Comparison of ENCODE assay signal across 29 cellular contexts in the genomic region with DNA sequence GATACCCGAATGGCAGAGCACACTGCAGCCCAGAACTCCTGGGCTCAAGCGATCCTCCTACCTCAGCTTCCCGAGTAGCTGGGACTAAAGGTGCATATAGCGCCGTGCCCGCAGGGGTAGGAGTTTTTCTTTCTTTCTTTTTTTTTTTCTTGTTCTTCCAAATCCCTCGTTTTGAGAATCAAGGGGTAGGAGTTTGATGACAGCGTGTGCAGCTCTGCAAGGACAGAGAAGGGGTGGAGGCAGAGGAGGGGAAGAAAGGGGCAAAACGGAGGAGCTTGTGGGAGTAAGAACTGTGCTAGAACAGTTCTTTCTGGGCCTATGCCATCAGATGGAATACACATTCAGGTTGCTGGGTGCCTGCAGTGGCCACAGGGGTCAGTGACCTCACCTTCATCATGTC.
"Had no signal": no experiment of that assay in that cellular context is flagged by ENCODE, and none has a peak within 500 bp of the region (broad histone marks: within the 10 kb centered on the region; RNA-seq: fewer than 3 reads in every experiment).

No MANE protein-coding gene starts in this region.

- H3K27ac Mint-ChIP-seq: activated B cell treated with CpG ODN at 0.5 μM for 24 hours; activated CD4-positive, alpha-beta memory T cell treated with anti-CD3 and anti-CD28 coated beads, Interleukin-2, amount 10 ng/mL, durations not matched to agents 7 days and 5 days; activated naive CD4-positive, alpha-beta T cell treated with anti-CD3 and anti-CD28 coated beads for 36 hours; activated naive CD8-positive, alpha-beta T cell treated with anti-CD3 and anti-CD28 coated beads, Interleukin-2, amount 50 U/mL, for 24 hours; T-helper 1 cell treated with Interleukin-12 subunit alpha and Interleukin-12 subunit beta and Interleukin-4 antibody, amounts not matched to agents 30 μg/mL and 1 μg/mL, for 36 hours had no signal

- H3K27me3 Mint-ChIP-seq: activated B cell treated with CpG ODN at 0.5 μM for 24 hours; activated CD4-positive, alpha-beta memory T cell treated with anti-CD3 and anti-CD28 coated beads, Interleukin-2, amount 10 ng/mL, durations not matched to agents 7 days and 5 days; activated naive CD8-positive, alpha-beta T cell treated with anti-CD3 and anti-CD28 coated beads, Interleukin-2, amount 50 U/mL, for 24 hours; activated T-helper 17 cell treated with anti-CD3 and anti-CD28 coated beads, Interleukin-2, amount 50 U/mL, for 72 hours; central memory CD8-positive, alpha-beta T cell had no signal

- H3K4me1 ChIP-seq: ascending aorta, body of pancreas, Peyer's patch had no signal

- H3K9me3 Mint-ChIP-seq: activated B cell treated with CpG ODN at 0.5 μM for 24 hours; activated CD4-positive, alpha-beta memory T cell treated with anti-CD3 and anti-CD28 coated beads, Interleukin-2, amount 10 ng/mL, durations not matched to agents 7 days and 5 days; activated naive CD4-positive, alpha-beta T cell treated with anti-CD3 and anti-CD28 coated beads for 36 hours; activated naive CD8-positive, alpha-beta T cell treated with anti-CD3 and anti-CD28 coated beads, Interleukin-2, amount 50 U/mL, for 24 hours; activated T-helper 17 cell treated with anti-CD3 and anti-CD28 coated beads, Interleukin-2, amount 50 U/mL, for 72 hours; central memory CD8-positive, alpha-beta T cell; T-helper 1 cell treated with Interleukin-12 subunit alpha and Interleukin-12 subunit beta and Interleukin-4 antibody, amounts not matched to agents 30 μg/mL and 1 μg/mL, for 36 hours had no signal

- H3K27me3 ChIP-seq: ascending aorta, body of pancreas, Peyer's patch had no signal

- DNase-seq: activated B cell treated with CpG ODN at 0.5 μM for 24 hours; activated CD4-positive, alpha-beta memory T cell treated with anti-CD3 and anti-CD28 coated beads, Interleukin-2, amount 10 ng/mL, durations not matched to agents 7 days and 5 days; activated CD4-positive, alpha-beta T cell treated with anti-CD3 and anti-CD28 coated beads for 1 hour; activated CD4-positive, alpha-beta T cell treated with anti-CD3 and anti-CD28 coated beads, Interleukin-2, amount 50 U/mL, for 1 hour; activated gamma-delta T cell; activated naive CD4-positive, alpha-beta T cell treated with anti-CD3 and anti-CD28 coated beads for 36 hours; activated naive CD8-positive, alpha-beta T cell treated with anti-CD3 and anti-CD28 coated beads, Interleukin-2, amount 50 U/mL, for 24 hours; activated T-cell treated with anti-CD3 and anti-CD28 coated beads for 4 hours; activated T-cell treated with anti-CD3 and anti-CD28 coated beads, Interleukin-2, amount 50 U/mL, for 48 hours; amniotic stem cell; body of pancreas; Kasumi-1; KBM-7; NCI-H1092; NCI-H1417; NCI-H2029; NCI-H2107; NCI-H345; NCI-H510A; NCI-H526 treated with DMSO at 0.1 percent for 48 hours; NCI-H82; OCI-M1; Peyer's patch; SHP77 treated with DMSO at 0.1 percent for 48 hours; T-helper 9 cell had no signal

- H3K4me1 Mint-ChIP-seq: activated B cell treated with CpG ODN at 0.5 μM for 24 hours; activated naive CD8-positive, alpha-beta T cell treated with anti-CD3 and anti-CD28 coated beads, Interleukin-2, amount 50 U/mL, for 24 hours; activated T-helper 17 cell treated with anti-CD3 and anti-CD28 coated beads, Interleukin-2, amount 50 U/mL, for 72 hours; central memory CD8-positive, alpha-beta T cell had no signal

- H3K27ac ChIP-seq: ascending aorta, body of pancreas, Peyer's patch had no signal

- H3K4me3 ChIP-seq: ascending aorta, body of pancreas, Peyer's patch had no signal

- H3K9me3 ChIP-seq: ascending aorta, body of pancreas, Peyer's patch had no signal

- H3K4me3 Mint-ChIP-seq: activated B cell treated with CpG ODN at 0.5 μM for 24 hours; activated CD4-positive, alpha-beta memory T cell treated with anti-CD3 and anti-CD28 coated beads, Interleukin-2, amount 10 ng/mL, durations not matched to agents 7 days and 5 days; activated naive CD4-positive, alpha-beta T cell treated with anti-CD3 and anti-CD28 coated beads for 36 hours; activated naive CD8-positive, alpha-beta T cell treated with anti-CD3 and anti-CD28 coated beads, Interleukin-2, amount 50 U/mL, for 24 hours; activated T-helper 17 cell treated with anti-CD3 and anti-CD28 coated beads, Interleukin-2, amount 50 U/mL, for 72 hours; central memory CD8-positive, alpha-beta T cell; T-helper 1 cell treated with Interleukin-12 subunit alpha and Interleukin-12 subunit beta and Interleukin-4 antibody, amounts not matched to agents 30 μg/mL and 1 μg/mL, for 36 hours had no signal

- ATAC-seq: activated naive CD8-positive, alpha-beta T cell treated with anti-CD3 and anti-CD28 coated beads, Interleukin-2, amount 50 U/mL, for 24 hours; activated T-helper 17 cell treated with anti-CD3 and anti-CD28 coated beads, Interleukin-2, amount 50 U/mL, for 72 hours had no signal
